In the genomic region with DNA sequence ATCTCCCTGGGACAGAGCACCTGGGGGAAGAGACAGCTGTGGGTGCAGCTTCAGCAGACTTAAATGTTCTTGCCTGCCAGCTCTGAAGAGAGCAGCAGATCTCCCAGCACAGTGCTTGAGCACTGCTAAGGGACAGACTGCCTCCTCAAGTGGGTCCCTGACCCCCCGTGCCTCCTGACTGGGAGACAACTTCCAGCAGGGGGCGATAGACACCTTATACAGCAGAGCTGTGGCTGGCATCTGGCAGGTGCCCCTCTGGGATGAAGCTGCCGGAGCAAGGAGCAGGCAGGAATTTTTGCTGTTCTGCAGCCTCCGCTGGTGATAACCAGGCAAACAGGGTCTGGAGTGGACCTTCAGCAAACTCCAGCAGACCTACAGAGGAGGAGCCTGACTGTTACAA, we compare ENCODE assay signal across 8 cellular contexts.
DNase-seq lines count a peak whose midpoint lies in the region; TF ChIP-seq lines count a peak whose summit lies in the region.
"Not testable (repeated sequence)": the region's sequence is repeated elsewhere in the genome, so short reads cannot be mapped to it uniquely, and the experiment has no call there.

No MANE protein-coding gene starts in this region.

- not testable (repeated sequence) for H3K4me1 ChIP-seq in SK-N-SH (ENCODE audit: control insufficient read depth in 1 of 2, insufficient read depth in 2 of 2, low read depth in 1 of 2, low read length in 1 of 2); iPS DF 6.9 (ENCODE audit: control insufficient read depth, insufficient read depth, low read length); spleen

- TF ChIP-seq POLR2A in spleen (IDR thresholded peaks at IDR 0.05), result not testable (repeated sequence)

- H3K4me1 Mint-ChIP-seq in HFFc6 (ENCODE audit: low read depth); chondrocyte (ENCODE audit: low read depth): not testable (repeated sequence)

- not testable (repeated sequence) for H3K9me2 ChIP-seq in SK-N-SH

- not testable (repeated sequence) for H3K4me3 ChIP-seq in AG09309 (ENCODE audit: control insufficient read depth, low read depth, low read length); GM06990 (replicated peaks; ENCODE audit: low read depth, low read length); SK-N-SH (ENCODE audit: low read depth in 2 of 2, low read length in 1 of 2); iPS DF 6.9 (ENCODE audit: low read length); spleen

- not testable (repeated sequence) for DNase-seq in AG09309 (ENCODE audit: low read depth); GM06990 (ENCODE audit: extremely low read depth, insufficient read length); SK-N-SH
- peak; percentile 3 for DNase-seq in HFFc6
- peak; percentile 5 to 53 for DNase-seq in NCI-H526 (lab: John Stamatoyannopoulos, UW)
- peak; percentile 62 for DNase-seq in chondrocyte (ENCODE audit: low spot score)
- DNase-seq in iPS DF 6.9 (ENCODE audit: low read depth, low spot score), result peak; percentile 5
- peak; percentile 56 for DNase-seq in spleen

- WGBS in SK-N-SH (ENCODE audit: low lambda C conversion rate), result 8% methylated on average over 1 of the region's 4 CpGs
- no CpG with 5 or more reads among the region's 4 CpGs for WGBS in iPS DF 6.9 (ENCODE audit: insufficient coverage, insufficient read length)
- WGBS in spleen, 5 donors, result 42 to 76% (median 65%) methylated on average over 4 of the region's 4 CpGs

- not testable (repeated sequence) for H3K9ac ChIP-seq in SK-N-SH

- peaks cover 25% of the 10 kb centered on the region for H3K36me3 Mint-ChIP-seq in HFFc6 (ENCODE audit: low read depth)
- not testable (repeated sequence) for H3K36me3 Mint-ChIP-seq in chondrocyte (ENCODE audit: low read depth)

- CTCF ChIA-PET in SK-N-SH (lab: Yijun Ruan, JAX), result interaction anchor here (1.1 to 1.7 kb wide), 3 partner anchors 10 to 467 kb away, joined by 3 to 6 read pairs (median 6); no protein-coding TSS in a partner anchor

- H3K27ac Mint-ChIP-seq in HFFc6; chondrocyte (ENCODE audit: unreplicated experiment): not testable (repeated sequence)

- not testable (repeated sequence) for H2AFZ ChIP-seq in SK-N-SH (ENCODE audit: low read depth)

- not testable (repeated sequence) for H3F3A ChIP-seq in SK-N-SH (replicated peaks; ENCODE audit: insufficient read depth)

- TF ChIP-seq RAD21 in SK-N-SH (IDR thresholded peaks at IDR 0.05; ENCODE audit: low read length), result peak; percentile 23; the same call in 1 of the 2 replicates

- H3K9me3 ChIP-seq in SK-N-SH; iPS DF 6.9 (ENCODE audit: control insufficient read depth, insufficient read depth, low read length): not testable (repeated sequence)
- H3K9me3 ChIP-seq in spleen, result peaks cover 0 to 36% (median 20%) of the 10 kb centered on the region in 8 donors

- H3K27me3 ChIP-seq in GM06990 (replicated peaks; ENCODE audit: control insufficient read depth, insufficient read depth, low read length); SK-N-SH (ENCODE audit: insufficient read depth); iPS DF 6.9 (ENCODE audit: control insufficient read depth, insufficient read depth, low read length); spleen (replicated peaks in 1 of 7): not testable (repeated sequence)

- H3K27me3 Mint-ChIP-seq in HFFc6 (ENCODE audit: insufficient read depth); chondrocyte (ENCODE audit: low read depth): not testable (repeated sequence)

- not testable (repeated sequence) for H3K36me3 ChIP-seq in GM06990 (ENCODE audit: control insufficient read depth, insufficient read depth, low read length); SK-N-SH (replicated peaks in 1 of 2; ENCODE audit: control insufficient read depth in 1 of 2, insufficient read depth in 2 of 2, low read length in 1 of 2); iPS DF 6.9 (ENCODE audit: control insufficient read depth, insufficient read depth, low read length); spleen

- TF ChIP-seq CTCF in AG09309 (IDR thresholded peaks at IDR 0.05; ENCODE audit: control insufficient read depth, insufficient read depth, low read depth, low read length, missing control alignments) (peak; percentile 17), GM06990 (IDR thresholded peaks at IDR 0.05; ENCODE audit: insufficient read depth, low read length, poor library complexity, severe bottlenecking) (peak; percentile 70), HFFc6 (IDR thresholded peaks at IDR 0.05) (peak; percentile 74), SK-N-SH (IDR thresholded peaks at IDR 0.05) (peak; percentile 45), chondrocyte (IDR thresholded peaks at IDR 0.05) (peak; percentile 38)
- not testable (repeated sequence) for TF ChIP-seq CTCF in spleen (IDR thresholded peaks at IDR 0.05 in 8 of 11, conservative IDR thresholded peaks at IDR 0.05 in 3 of 11)

- H3K27ac ChIP-seq in SK-N-SH (ENCODE audit: low read depth in 2 of 2, low read length in 1 of 2); iPS DF 6.9 (ENCODE audit: low read length); spleen: not testable (repeated sequence)

- H3K79me2 ChIP-seq in SK-N-SH (ENCODE audit: insufficient read depth), result not testable (repeated sequence)

- intact Hi-C loops in spleen (cut with DNase I; ENCODE audit: low total_unique reads), result not testable (repeated sequence)

- H3K9me3 Mint-ChIP-seq in HFFc6 (peaks cover 16% of the 10 kb centered on the region), chondrocyte (ENCODE audit: low read depth) (peaks cover 20% of the 10 kb centered on the region)

- H3K4me3 Mint-ChIP-seq in HFFc6; chondrocyte (ENCODE audit: unreplicated experiment): not testable (repeated sequence)

- not testable (repeated sequence) for H3K4me2 ChIP-seq in SK-N-SH

- not testable (repeated sequence) for TF ChIP-seq EP300 in SK-N-SH (IDR thresholded peaks at IDR 0.05; ENCODE audit: borderline replicate concordance in 1 of 2, low read depth in 1 of 2, low read length in 1 of 2)

- H4K20me1 ChIP-seq in SK-N-SH (ENCODE audit: insufficient read depth), result not testable (repeated sequence)

- POLR2A ChIA-PET in SK-N-SH (lab: Yijun Ruan, JAX), result not testable (repeated sequence)

TF ChIP-seq in SK-N-SH, 30 proteins besides CTCF, POLR2A, EP300 and RAD21:
- TF ChIP-seq SMC3 (IDR thresholded peaks at IDR 0.05; ENCODE audit: low read depth, low read length), result peak; percentile 17; the same call in 1 of the 2 replicates
TF ChIP-seq in SK-N-SH: peak in this region for 1; not testable (repeated sequence) for 29.
